1 cellular context compared by ENCODE assay signal in the genomic region with DNA sequence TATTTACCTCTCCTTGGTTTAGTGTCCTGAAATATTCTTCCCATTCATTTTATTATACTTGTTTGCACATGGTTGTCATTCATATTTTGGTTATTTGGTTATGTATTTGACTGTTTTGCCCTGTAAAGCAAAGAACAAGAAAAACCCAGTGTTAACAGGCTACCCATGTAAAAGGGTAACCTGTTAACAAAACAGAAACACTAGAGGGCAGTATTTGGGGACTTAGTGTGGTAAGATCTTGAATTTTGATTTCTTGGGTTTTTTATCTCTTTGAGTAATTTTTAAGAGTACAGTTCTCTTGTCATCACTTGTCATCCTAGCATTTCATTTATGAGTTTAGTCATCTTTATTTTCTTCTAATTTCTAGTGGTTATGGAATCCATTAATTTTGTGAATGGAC.
TF ChIP-seq lines count a peak whose summit lies in the region.

No MANE protein-coding gene starts in this region.

TF ChIP-seq in H1, 55 proteins besides CTCF, POLR2A, EP300 and RAD21 (continued from another document):
- TF ChIP-seq, protein P1, sequence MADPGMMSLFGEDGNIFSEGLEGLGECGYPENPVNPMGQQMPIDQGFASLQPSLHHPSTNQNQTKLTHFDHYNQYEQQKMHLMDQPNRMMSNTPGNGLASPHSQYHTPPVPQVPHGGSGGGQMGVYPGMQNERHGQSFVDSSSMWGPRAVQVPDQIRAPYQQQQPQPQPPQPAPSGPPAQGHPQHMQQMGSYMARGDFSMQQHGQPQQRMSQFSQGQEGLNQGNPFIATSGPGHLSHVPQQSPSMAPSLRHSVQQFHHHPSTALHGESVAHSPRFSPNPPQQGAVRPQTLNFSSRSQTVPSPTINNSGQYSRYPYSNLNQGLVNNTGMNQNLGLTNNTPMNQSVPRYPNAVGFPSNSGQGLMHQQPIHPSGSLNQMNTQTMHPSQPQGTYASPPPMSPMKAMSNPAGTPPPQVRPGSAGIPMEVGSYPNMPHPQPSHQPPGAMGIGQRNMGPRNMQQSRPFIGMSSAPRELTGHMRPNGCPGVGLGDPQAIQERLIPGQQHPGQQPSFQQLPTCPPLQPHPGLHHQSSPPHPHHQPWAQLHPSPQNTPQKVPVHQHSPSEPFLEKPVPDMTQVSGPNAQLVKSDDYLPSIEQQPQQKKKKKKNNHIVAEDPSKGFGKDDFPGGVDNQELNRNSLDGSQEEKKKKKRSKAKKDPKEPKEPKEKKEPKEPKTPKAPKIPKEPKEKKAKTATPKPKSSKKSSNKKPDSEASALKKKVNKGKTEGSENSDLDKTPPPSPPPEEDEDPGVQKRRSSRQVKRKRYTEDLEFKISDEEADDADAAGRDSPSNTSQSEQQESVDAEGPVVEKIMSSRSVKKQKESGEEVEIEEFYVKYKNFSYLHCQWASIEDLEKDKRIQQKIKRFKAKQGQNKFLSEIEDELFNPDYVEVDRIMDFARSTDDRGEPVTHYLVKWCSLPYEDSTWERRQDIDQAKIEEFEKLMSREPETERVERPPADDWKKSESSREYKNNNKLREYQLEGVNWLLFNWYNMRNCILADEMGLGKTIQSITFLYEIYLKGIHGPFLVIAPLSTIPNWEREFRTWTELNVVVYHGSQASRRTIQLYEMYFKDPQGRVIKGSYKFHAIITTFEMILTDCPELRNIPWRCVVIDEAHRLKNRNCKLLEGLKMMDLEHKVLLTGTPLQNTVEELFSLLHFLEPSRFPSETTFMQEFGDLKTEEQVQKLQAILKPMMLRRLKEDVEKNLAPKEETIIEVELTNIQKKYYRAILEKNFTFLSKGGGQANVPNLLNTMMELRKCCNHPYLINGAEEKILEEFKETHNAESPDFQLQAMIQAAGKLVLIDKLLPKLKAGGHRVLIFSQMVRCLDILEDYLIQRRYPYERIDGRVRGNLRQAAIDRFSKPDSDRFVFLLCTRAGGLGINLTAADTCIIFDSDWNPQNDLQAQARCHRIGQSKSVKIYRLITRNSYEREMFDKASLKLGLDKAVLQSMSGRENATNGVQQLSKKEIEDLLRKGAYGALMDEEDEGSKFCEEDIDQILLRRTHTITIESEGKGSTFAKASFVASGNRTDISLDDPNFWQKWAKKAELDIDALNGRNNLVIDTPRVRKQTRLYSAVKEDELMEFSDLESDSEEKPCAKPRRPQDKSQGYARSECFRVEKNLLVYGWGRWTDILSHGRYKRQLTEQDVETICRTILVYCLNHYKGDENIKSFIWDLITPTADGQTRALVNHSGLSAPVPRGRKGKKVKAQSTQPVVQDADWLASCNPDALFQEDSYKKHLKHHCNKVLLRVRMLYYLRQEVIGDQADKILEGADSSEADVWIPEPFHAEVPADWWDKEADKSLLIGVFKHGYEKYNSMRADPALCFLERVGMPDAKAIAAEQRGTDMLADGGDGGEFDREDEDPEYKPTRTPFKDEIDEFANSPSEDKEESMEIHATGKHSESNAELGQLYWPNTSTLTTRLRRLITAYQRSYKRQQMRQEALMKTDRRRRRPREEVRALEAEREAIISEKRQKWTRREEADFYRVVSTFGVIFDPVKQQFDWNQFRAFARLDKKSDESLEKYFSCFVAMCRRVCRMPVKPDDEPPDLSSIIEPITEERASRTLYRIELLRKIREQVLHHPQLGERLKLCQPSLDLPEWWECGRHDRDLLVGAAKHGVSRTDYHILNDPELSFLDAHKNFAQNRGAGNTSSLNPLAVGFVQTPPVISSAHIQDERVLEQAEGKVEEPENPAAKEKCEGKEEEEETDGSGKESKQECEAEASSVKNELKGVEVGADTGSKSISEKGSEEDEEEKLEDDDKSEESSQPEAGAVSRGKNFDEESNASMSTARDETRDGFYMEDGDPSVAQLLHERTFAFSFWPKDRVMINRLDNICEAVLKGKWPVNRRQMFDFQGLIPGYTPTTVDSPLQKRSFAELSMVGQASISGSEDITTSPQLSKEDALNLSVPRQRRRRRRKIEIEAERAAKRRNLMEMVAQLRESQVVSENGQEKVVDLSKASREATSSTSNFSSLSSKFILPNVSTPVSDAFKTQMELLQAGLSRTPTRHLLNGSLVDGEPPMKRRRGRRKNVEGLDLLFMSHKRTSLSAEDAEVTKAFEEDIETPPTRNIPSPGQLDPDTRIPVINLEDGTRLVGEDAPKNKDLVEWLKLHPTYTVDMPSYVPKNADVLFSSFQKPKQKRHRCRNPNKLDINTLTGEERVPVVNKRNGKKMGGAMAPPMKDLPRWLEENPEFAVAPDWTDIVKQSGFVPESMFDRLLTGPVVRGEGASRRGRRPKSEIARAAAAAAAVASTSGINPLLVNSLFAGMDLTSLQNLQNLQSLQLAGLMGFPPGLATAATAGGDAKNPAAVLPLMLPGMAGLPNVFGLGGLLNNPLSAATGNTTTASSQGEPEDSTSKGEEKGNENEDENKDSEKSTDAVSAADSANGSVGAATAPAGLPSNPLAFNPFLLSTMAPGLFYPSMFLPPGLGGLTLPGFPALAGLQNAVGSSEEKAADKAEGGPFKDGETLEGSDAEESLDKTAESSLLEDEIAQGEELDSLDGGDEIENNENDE (IDR thresholded peaks at IDR 0.05; ENCODE audit: insufficient replicate concordance, low read length) = no peak
- TF ChIP-seq RBBP5 (IDR thresholded peaks at IDR 0.05; ENCODE audit: borderline replicate concordance, low read depth, low read length) = no peak
- no peak for TF ChIP-seq TAF1 (IDR thresholded peaks at IDR 0.05; ENCODE audit: low read depth, low read length)
- no peak for TF ChIP-seq NANOG (IDR thresholded peaks at IDR 0.05; ENCODE audit: insufficient read depth, low read depth, low read length, poor library complexity, severe bottlenecking)
- no peak for TF ChIP-seq HDAC2 (IDR thresholded peaks at IDR 0.05; ENCODE audit: borderline replicate concordance in 1 of 2, low read depth in 2 of 2, low read length in 2 of 2)
- TF ChIP-seq BCL11A (IDR thresholded peaks at IDR 0.05; ENCODE audit: low read depth in 2 of 2, low read length in 2 of 2) = no peak
- TF ChIP-seq YY1 (IDR thresholded peaks at IDR 0.05; ENCODE audit: low read depth, low read length) = no peak
- TF ChIP-seq, protein P2, sequence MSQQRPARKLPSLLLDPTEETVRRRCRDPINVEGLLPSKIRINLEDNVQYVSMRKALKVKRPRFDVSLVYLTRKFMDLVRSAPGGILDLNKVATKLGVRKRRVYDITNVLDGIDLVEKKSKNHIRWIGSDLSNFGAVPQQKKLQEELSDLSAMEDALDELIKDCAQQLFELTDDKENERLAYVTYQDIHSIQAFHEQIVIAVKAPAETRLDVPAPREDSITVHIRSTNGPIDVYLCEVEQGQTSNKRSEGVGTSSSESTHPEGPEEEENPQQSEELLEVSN (IDR thresholded peaks at IDR 0.05) = no peak
- TF ChIP-seq SP1 (IDR thresholded peaks at IDR 0.05; ENCODE audit: low read depth, low read length) = no peak
- TF ChIP-seq KDM5A (IDR thresholded peaks at IDR 0.05; ENCODE audit: low read length) = no peak
- no peak for TF ChIP-seq BRCA1 (IDR thresholded peaks at IDR 0.05; ENCODE audit: low read depth, low read length)
